In the genomic region with DNA sequence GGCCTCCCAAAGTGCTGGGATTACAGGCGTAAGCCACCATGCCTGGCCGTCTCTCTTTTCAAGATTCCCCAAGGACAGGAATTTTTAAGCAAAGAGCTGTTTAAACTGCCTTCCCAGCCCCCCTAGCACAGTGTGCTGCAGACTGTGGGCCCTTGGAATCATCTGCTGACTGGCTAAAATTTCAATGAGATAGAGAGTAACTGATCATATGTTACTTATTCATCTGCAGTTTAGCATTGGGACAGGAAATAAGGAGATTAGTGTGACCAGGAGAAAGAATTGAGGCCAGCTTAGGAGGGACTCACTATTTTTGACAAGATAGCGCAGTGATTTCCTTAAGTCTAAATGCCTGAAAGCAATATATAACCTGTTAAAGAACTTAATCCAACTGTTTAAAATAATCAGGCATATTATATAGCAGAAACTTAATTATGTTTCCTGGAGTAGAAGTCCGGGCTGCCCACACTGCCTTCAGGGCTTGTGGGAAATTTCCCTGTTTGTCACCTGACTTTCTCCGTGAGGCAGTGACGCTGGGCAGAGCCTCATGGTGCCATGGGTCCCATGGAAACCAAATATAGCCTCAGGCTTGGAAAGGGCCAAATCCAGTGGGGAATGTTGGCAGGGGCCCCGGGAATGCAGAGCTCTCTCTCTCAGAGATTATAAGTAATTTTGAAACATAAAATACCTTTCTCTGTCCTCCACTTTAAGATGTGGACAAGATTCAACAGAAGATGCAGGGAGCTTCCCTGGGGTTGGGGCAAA, we compare ENCODE assay signal across 11 cellular contexts. TPM values are rescaled to one million over a fixed set of nuclear protein-coding genes. Genes with fewer than 3 reads are reported as not detected.
DNase-seq lines count a peak whose midpoint lies in the region; ATAC-seq and TF ChIP-seq lines count a peak whose summit lies in the region.
"Had no signal": no experiment of that assay in that cellular context is flagged by ENCODE, and none has a peak within 500 bp of the region (broad histone marks: within the 10 kb centered on the region; RNA-seq: fewer than 3 reads in every experiment).

No MANE protein-coding gene starts in this region.

- H3K4me3 ChIP-seq in body of pancreas (no peak overlapping the region), transverse colon (no peak overlapping the region)

- peak; percentile 98 for ATAC-seq in body of pancreas

- DNase-seq in NCI-H2081 (lab: John Stamatoyannopoulos, UW): peak; percentile 10 to 41
- no peak for DNase-seq in NCI-H2081 treated with DMSO at 0.1 percent for 48 hours (lab: John Stamatoyannopoulos, UW)
- peak; percentile 78 to 85 (median 82) for DNase-seq in body of pancreas
- peak; percentile 79 for DNase-seq in islet precursor cell
- DNase-seq in transverse colon: peak; percentile 26
- no peak for DNase-seq in stimulated activated CD4-positive, alpha-beta T cell treated with anti-CD3 and anti-CD28 coated beads, Interleukin-4, amount 100 ng/mL, for 1 hour
- DNase-seq in RKO (ENCODE audit: low spot score): no peak
- DNase-seq in superior temporal gyrus (ENCODE audit: extremely low spot score): no peak
- DNase-seq: H7 had no signal

- intact Hi-C loops in body of pancreas (cut with DNase I): no loop called here
- intact Hi-C loops in transverse colon (cut with DNase I; ENCODE audit: low total_unique reads): no loop called here

- TF ChIP-seq CTCF in body of pancreas (IDR thresholded peaks at IDR 0.05) (no peak), transverse colon (IDR thresholded peaks at IDR 0.05) (no peak)

- H3K36me3 ChIP-seq in body of pancreas (replicated peaks in 1 of 2; ENCODE audit: insufficient read depth in 1 of 2, low read depth in 2 of 2) (no peaks in the 10 kb centered on the region), transverse colon (no peaks in the 10 kb centered on the region)

- H3K27me3 ChIP-seq in body of pancreas (no peaks in the 10 kb centered on the region), transverse colon (no peaks in the 10 kb centered on the region)

- H3K4me1 ChIP-seq in body of pancreas (peaks cover 13% of the 10 kb centered on the region), transverse colon (peaks cover 0 to 7% (median 0%) of the 10 kb centered on the region in 4 donors)

- H3K9me3 ChIP-seq in body of pancreas: no peaks in the 10 kb centered on the region
- no peaks in the 10 kb centered on the region for H3K9me3 ChIP-seq in transverse colon

- in situ Hi-C loops in transverse colon (cut with MboI; ENCODE audit: low pct_ligation_motif_present in 1 of 4, low pct_unique_long_range_greater_than_20kb in 1 of 4, low sequenced_read_pairs in 3 of 4): no loop called here

- TF ChIP-seq EP300 in transverse colon (IDR thresholded peaks at IDR 0.05; ENCODE audit: low read depth): peak; percentile 30

- WGBS in body of pancreas, 2 donors: 56 to 57% methylated on average over 7 of the region's 7 CpGs
- WGBS in transverse colon (ENCODE audit: low coverage in 1 of 2), 2 donors: 71 to 78% methylated on average over 3 to 7 of the region's 7 CpGs

- H3K27ac ChIP-seq in body of pancreas (peak overlapping the region in 2 of 4 donors; percentile 32 to 42), transverse colon (peak overlapping the region in 3 of 4 donors; percentile 4 to 24 (median 12))
- H3K27ac ChIP-seq: epithelial cell of prostate, KMS-11 had no signal

- TF ChIP-seq POLR2A in body of pancreas (IDR thresholded peaks at IDR 0.05) (no peak), transverse colon (IDR thresholded peaks at IDR 0.05) (no peak)

RNA-seq across cellular contexts. Expression of a gene that starts 22.8 kb away (rescaled TPM):
- total RNA-seq in body of pancreas (not detected), transverse colon (not detected)
- total RNA-seq: H7 had no signal

RNA-seq across cellular contexts. Expression of a gene that starts 37.1 kb away (rescaled TPM):
- total RNA-seq in body of pancreas (not detected), transverse colon (not detected)

RNA-seq across cellular contexts. Expression of a gene that starts 41.6 kb away (rescaled TPM):
- total RNA-seq in body of pancreas: 10 to 100 TPM; 17.8 to 18.2 TPM
- total RNA-seq in transverse colon: 10 to 100 TPM in 3 of 4 donors, 1 to 10 TPM in 1; 5.2 to 29.1 (median 14.2) TPM

RNA-seq across cellular contexts. Expression of a gene that starts 46.6 kb away (rescaled TPM):
- total RNA-seq in body of pancreas: 1 to 10 TPM; 3.6 to 7.0 TPM
- 10 to 100 TPM in 3 of 4 donors, 1 to 10 TPM in 1; 3.6 to 33.7 (median 32.0) TPM for total RNA-seq in transverse colon

RNA-seq across cellular contexts. Expression of a gene that starts 47.0 kb away (rescaled TPM):
- total RNA-seq in body of pancreas (100 to 1,000 TPM in 1 of 2 donors, 10 to 100 TPM in 1; 91.6 to 110 TPM), transverse colon (100 to 1,000 TPM; 137 to 303 (median 222) TPM)

Comparison
In these comparisons a context has a peak if more than half of its experiments do, and no peak if none do; other contexts are left out.
1. DNase-seq: peak in NCI-H2081 (2 of 2), body of pancreas (4 of 4), islet precursor cell (single experiment) and transverse colon (single experiment); none in NCI-H2081 treated with DMSO at 0.1 percent for 48 hours (single experiment), stimulated activated CD4-positive, alpha-beta T cell treated with anti-CD3 and anti-CD28 coated beads, Interleukin-4, amount 100 ng/mL, for 1 hour (single experiment), RKO (single experiment) and superior temporal gyrus (single experiment).